In the genomic region with DNA sequence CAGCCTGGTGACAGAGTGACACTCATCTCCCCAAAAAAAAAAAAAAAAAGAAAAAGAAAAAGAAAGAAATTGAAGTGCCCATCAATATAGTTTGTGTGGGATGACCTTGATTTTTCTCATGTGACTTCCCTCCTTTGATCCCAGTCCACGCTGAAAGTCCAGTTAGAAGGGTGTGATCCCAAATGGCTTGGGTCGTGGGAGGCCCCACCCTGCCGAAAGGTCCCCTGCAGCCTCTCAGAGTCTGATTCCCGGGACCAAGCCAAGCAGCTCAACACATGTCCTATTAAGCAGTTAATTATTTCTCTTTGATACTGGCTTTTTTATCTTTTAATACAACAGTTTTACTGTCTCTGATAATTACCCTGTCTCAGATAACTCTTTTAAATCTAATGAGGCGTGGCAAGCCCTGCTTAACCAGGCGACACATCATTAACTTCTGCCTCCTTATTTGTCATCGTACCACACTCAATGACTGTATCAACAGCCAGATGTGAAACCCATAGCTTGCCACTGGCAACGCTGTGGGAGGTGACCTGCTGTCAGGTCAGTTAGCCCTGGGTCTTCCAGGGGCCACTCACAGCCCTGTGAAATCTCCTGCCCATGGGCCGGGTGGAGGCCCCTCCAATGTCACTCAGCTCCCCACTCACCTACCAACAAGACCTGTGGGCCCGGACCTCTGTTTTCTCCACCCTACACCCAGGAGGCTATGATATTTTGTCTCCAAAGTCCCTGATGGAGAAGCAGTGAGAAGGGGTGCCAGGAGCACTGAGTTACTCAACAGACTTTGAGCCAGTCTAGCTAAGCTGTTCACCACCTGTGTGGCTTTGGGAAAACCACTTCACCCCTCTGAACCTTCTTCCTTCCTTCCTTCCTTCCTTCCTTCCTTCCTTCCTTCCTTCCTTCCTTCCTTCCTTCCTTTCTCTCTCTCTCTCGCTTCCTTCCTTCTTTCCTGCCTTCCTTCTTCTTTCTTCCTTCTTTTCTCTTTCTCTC, we compare ENCODE assay signal across 12 cellular contexts.
DNase-seq lines count a peak whose midpoint lies in the region; ATAC-seq and TF ChIP-seq lines count a peak whose summit lies in the region.
"Had no signal": no experiment of that assay in that cellular context is flagged by ENCODE, and none has a peak within 500 bp of the region (broad histone marks: within the 10 kb centered on the region; RNA-seq: fewer than 3 reads in every experiment).

No MANE protein-coding gene starts in this region.

- H3K4me3 ChIP-seq in BLaER1 (no peak overlapping the region), right atrium auricular region (no peak overlapping the region)

- no peaks in the 10 kb centered on the region for H4K20me1 ChIP-seq in BLaER1

- intact Hi-C loops in head of caudate nucleus (cut with DNase I), result no loop called here

- H3K4me1 ChIP-seq in BLaER1 (peaks cover 42% of the 10 kb centered on the region), right atrium auricular region (no peaks in the 10 kb centered on the region)

- ATAC-seq in GM18873 (IDR thresholded peaks at IDR 0.05; ENCODE audit: low FRiP score, unreplicated experiment) (peak; percentile 69), HG02623 (IDR thresholded peaks at IDR 0.05; ENCODE audit: unreplicated experiment) (peak; percentile 66)
- ATAC-seq: WTC11 had no signal

- no peak overlapping the region for H3K9ac ChIP-seq in BLaER1

- H3K4me2 ChIP-seq in BLaER1, result peak overlapping the region; percentile 40

- no peak for DNase-seq in head of caudate nucleus
- DNase-seq in right atrium auricular region (ENCODE audit: low spot score), result no peak
- no peak for DNase-seq in NCI-H128 (lab: John Stamatoyannopoulos, UW; ENCODE audit: unreplicated experiment)
- DNase-seq in stimulated activated CD4-positive, alpha-beta T cell treated with anti-CD3 and anti-CD28 coated beads, Interleukin-12 subunit alpha, Interleukin-12 subunit beta, amount 100 ng/mL, for 4 hours, result no peak
- DNase-seq: IMR-90, OCI-M1, posterior cingulate gyrus had no signal

- H3K9me3 ChIP-seq in BLaER1 (peaks cover 6% of the 10 kb centered on the region; the same call in 1 of the 2 replicates), right atrium auricular region (no peaks in the 10 kb centered on the region)

- no peak for TF ChIP-seq CTCF in right atrium auricular region (IDR thresholded peaks at IDR 0.05)

- no peaks in the 10 kb centered on the region for H3K36me3 ChIP-seq in BLaER1
- no peaks in the 10 kb centered on the region for H3K36me3 ChIP-seq in right atrium auricular region

- TF ChIP-seq RAD21 in Ishikawa (IDR thresholded peaks at IDR 0.05; ENCODE audit: low read depth), result no peak

- TF ChIP-seq EP300 in Ishikawa (IDR thresholded peaks at IDR 0.05; ENCODE audit: borderline replicate concordance), result no peak

- 0 out of 2 replicates have a peak overlapping the region, but pooled peaks have one; percentile 33 for H3K27ac ChIP-seq in BLaER1
- no peak overlapping the region for H3K27ac ChIP-seq in right atrium auricular region

- H3K27me3 ChIP-seq in BLaER1 (no peaks in the 10 kb centered on the region), right atrium auricular region (no peaks in the 10 kb centered on the region)

TF ChIP-seq in Ishikawa, 13 proteins besides CTCF, POLR2A, EP300 and RAD21:
- TF ChIP-seq, protein P1, sequence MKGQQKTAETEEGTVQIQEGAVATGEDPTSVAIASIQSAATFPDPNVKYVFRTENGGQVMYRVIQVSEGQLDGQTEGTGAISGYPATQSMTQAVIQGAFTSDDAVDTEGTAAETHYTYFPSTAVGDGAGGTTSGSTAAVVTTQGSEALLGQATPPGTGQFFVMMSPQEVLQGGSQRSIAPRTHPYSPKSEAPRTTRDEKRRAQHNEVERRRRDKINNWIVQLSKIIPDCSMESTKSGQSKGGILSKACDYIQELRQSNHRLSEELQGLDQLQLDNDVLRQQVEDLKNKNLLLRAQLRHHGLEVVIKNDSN (IDR thresholded peaks at IDR 0.05), result no peak
- TF ChIP-seq TCF12 (IDR thresholded peaks at IDR 0.05; ENCODE audit: low read depth) (0 out of 2 replicates have a peak, but pooled peaks have one; percentile 30), FOXM1 (IDR thresholded peaks at IDR 0.05; ENCODE audit: borderline replicate concordance, low read depth) (no peak)
